ENCODE assay signal across 20 cellular contexts in the genomic region with DNA sequence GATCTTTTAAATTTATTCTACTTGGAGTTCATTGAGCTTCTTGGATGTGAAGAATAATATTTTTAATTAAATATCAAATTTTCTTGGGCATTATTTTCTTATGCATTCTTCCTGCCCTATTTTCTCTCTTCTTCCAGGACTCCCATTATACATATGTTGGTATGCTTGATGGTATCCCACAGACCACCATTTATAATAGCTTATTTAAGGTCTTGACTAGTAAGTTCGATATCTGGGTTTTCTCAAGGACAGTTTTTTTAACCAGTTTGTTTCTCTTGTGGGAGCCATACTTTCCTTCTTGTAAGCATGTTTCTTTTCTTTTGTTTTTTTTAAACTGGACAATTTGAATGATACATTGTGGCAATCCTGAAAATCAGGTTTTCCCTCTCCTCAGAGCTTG.
"Had no signal": no experiment of that assay in that cellular context is flagged by ENCODE, and none has a peak within 500 bp of the region (broad histone marks: within the 10 kb centered on the region; RNA-seq: fewer than 3 reads in every experiment).

No MANE protein-coding gene starts in this region.

- H3K27ac ChIP-seq: SJSA1, SK-N-MC had no signal

- H3K4me3 ChIP-seq: SJSA1, SK-N-MC had no signal

- H3K9me3 ChIP-seq: SJSA1 had no signal

- H3K36me3 ChIP-seq: SJSA1 had no signal

- FAIRE-seq: RCC 7860 had no signal

- DNase-seq: Kasumi-1, KG1, MM.1S, NCI-H1092 treated with DMSO at 0.1 percent for 48 hours, NCI-H1436, NCI-H187, NCI-H2029, NCI-H2081 treated with DMSO at 0.1 percent for 48 hours, NCI-H2171 treated with DMSO at 0.1 percent for 48 hours, NCI-H345, NCI-H446 treated with DMSO at 0.1 percent for 48 hours, NCI-H510A treated with DMSO at 0.1 percent for 48 hours, NCI-H526 treated with DMSO at 0.1 percent for 48 hours, NCI-H748 treated with DMSO at 0.1 percent for 48 hours, Right ventricle myocardium superior, RPMI8226, SIG-M5 had no signal

- H3K27me3 ChIP-seq: SJSA1 had no signal
